Comparison of ENCODE assay signal across 8 cellular contexts in the genomic region with DNA sequence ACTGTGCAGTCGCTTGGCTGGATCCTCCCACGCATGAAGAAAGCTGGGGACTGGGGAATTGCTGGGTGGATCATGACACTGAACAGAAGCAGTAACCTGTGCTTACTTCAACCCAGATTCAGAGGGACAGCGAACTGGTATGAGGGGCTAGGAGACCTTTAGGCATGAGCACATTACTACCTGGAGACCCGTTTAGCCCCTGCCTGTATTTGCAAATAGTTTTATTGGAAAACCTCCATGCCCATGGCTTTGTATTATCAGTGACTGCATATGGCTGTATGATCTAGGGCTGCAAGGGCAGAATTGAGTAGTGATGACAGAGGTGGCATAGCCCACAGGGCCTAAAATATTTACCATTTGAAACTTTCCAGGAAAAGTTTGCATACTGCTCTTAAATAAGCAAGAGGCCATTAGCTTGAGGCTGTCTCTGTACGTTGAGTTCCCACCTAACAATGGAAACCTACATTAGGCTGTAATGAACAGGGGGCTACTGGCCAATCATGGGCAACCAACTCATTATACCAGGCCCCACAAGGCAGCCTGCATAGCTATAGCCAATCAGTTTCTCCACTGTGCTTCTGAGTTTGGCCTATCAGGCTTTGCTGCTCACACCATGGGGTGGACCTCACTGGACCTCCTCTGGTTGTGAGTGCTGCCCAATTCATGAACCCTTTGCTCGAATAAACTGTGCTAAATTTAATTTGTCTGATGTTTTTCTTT. TPM values are rescaled to one million over a fixed set of nuclear protein-coding genes. Genes with fewer than 3 reads are reported as not detected.
A peak's percentile ranks its signal among the peaks of the same experiment; 100 is the strongest.
DNase-seq lines count a peak whose midpoint lies in the region; ATAC-seq, FAIRE-seq and TF ChIP-seq lines count a peak whose summit lies in the region.

No MANE protein-coding gene starts in this region.

- H3K4me3 Mint-ChIP-seq in activated CD8-positive, alpha-beta T cell treated with anti-CD3 and anti-CD28 coated beads for 36 hours, result peak overlapping the region; percentile 61

- intact Hi-C loops in HepG2 (cut with micrococcal nuclease; ENCODE audit: unreplicated experiment), result no loop called here
- intact Hi-C loops in activated CD8-positive, alpha-beta T cell treated with anti-CD3 and anti-CD28 coated beads for 36 hours (cut with micrococcal nuclease), result no loop called here

- no peak for FAIRE-seq in HepG2 (lab: Jason Lieb, UNC)

- 47% methylated on average over 6 of the region's 6 CpGs for WGBS in liver
- WGBS in HepG2 (ENCODE audit: low lambda C conversion rate), result 38% methylated on average over 5 of the region's 6 CpGs

- no peaks in the 10 kb centered on the region for H3K36me3 Mint-ChIP-seq in activated CD8-positive, alpha-beta T cell treated with anti-CD3 and anti-CD28 coated beads for 36 hours (ENCODE audit: low read depth)

- BruUV-seq in HepG2 (replicated peaks; lab: Mats Ljungman, UMichigan), result no TSS peak

- TF ChIP-seq RAD21 in liver (IDR thresholded peaks at IDR 0.05), result no peak
- TF ChIP-seq RAD21 in HepG2 (CRISPR knock-in tag; IDR thresholded peaks at IDR 0.05), result no peak

- TF ChIP-seq CTCF in liver (IDR thresholded peaks at IDR 0.05; ENCODE audit: low read depth, low read length, missing input control), result no peak
- TF ChIP-seq CTCF in HepG2 (CRISPR knock-in tag; IDR thresholded peaks at IDR 0.05), result no peak
- TF ChIP-seq CTCF in activated CD8-positive, alpha-beta T cell treated with anti-CD3 and anti-CD28 coated beads for 36 hours (IDR thresholded peaks at IDR 0.05), result no peak

- H3K27ac ChIP-seq in liver (ENCODE audit: low read depth in 1 of 2, low read length in 2 of 2), result no peak overlapping the region
- no peak overlapping the region for H3K27ac ChIP-seq in HepG2 (ENCODE audit: extremely low read length, insufficient read depth, low read length)

- POLR2A ChIA-PET in HepG2 (lab: Yijun Ruan, JAX), result no interaction called here
- POLR2A ChIA-PET in activated CD8-positive, alpha-beta T cell treated with anti-CD3 and anti-CD28 coated beads for 36 hours (lab: Charles Lee), result no interaction called here

- H3K9me3 Mint-ChIP-seq in activated CD8-positive, alpha-beta T cell treated with anti-CD3 and anti-CD28 coated beads for 36 hours, result no peaks in the 10 kb centered on the region

- H3K9me3 ChIP-seq in liver (ENCODE audit: control insufficient read depth in 4 of 4, low read length in 3 of 4) (peaks cover 0 to 2% (median 0%) of the 10 kb centered on the region in 4 donors), HepG2 (ENCODE audit: low read length) (no peaks in the 10 kb centered on the region)

- H3K4me1 Mint-ChIP-seq in activated CD8-positive, alpha-beta T cell treated with anti-CD3 and anti-CD28 coated beads for 36 hours (ENCODE audit: low read depth), result peaks cover 15% of the 10 kb centered on the region

- no peak for TF ChIP-seq POLR2A in HepG2 (IDR thresholded peaks at IDR 0.05; ENCODE audit: insufficient read depth in 1 of 2, low read depth in 2 of 2, low read length in 2 of 2)

- H4K20me1 ChIP-seq in HepG2 (ENCODE audit: insufficient read depth, low read length), result no peaks in the 10 kb centered on the region

- CTCF ChIA-PET in HepG2 (lab: Yijun Ruan, JAX; ENCODE audit: low intra/inter-chr PET ratio, low total read pairs), result no interaction called here
- CTCF ChIA-PET in activated CD8-positive, alpha-beta T cell treated with anti-CD3 and anti-CD28 coated beads for 36 hours (lab: Charles Lee), result interaction anchor here (0.9 to 2.0 kb wide), 4 partner anchors 10 to 146 kb away, joined by 3 to 5 read pairs (median 4); no protein-coding TSS in a partner anchor

- H3K79me2 ChIP-seq in HepG2 (ENCODE audit: insufficient read depth, low read length), result no peaks in the 10 kb centered on the region

- in situ Hi-C loops in HepG2 (cut with HindIII; ENCODE audit: extremely low pct_ligation_motif_present, low pct_unique_long_range_greater_than_20kb), result no loop called here

- H3K36me3 ChIP-seq in liver (ENCODE audit: control insufficient read depth in 4 of 4, insufficient read depth in 3 of 4, low read depth in 1 of 4, low read length in 3 of 4) (no peaks in the 10 kb centered on the region), HepG2 (replicated peaks in 1 of 2; ENCODE audit: control insufficient read depth in 1 of 2, insufficient read depth in 2 of 2, low read length in 2 of 2) (no peaks in the 10 kb centered on the region)

- no peak for ATAC-seq in HepG2
- ATAC-seq in activated CD8-positive, alpha-beta T cell treated with anti-CD3 and anti-CD28 coated beads for 36 hours, result peak; percentile 10
- peak; percentile 19 for ATAC-seq in left lobe of liver
- no peak for ATAC-seq in GM21528 (IDR thresholded peaks at IDR 0.05; ENCODE audit: low FRiP score, unreplicated experiment)
- no peak for ATAC-seq in GM18511 (IDR thresholded peaks at IDR 0.05; ENCODE audit: unreplicated experiment)

- no peak overlapping the region for H3K4me2 ChIP-seq in HepG2 (ENCODE audit: low read depth, low read length)

- no peak overlapping the region for H2AFZ ChIP-seq in HepG2 (ENCODE audit: low read length)

- H3K27me3 Mint-ChIP-seq in activated CD8-positive, alpha-beta T cell treated with anti-CD3 and anti-CD28 coated beads for 36 hours, result peaks cover 42% of the 10 kb centered on the region

- H3K9ac ChIP-seq in liver (ENCODE audit: low read depth in 1 of 2, low read length in 2 of 2), result no peak overlapping the region
- H3K9ac ChIP-seq in HepG2 (ENCODE audit: insufficient read depth, low read depth, low read length), result no peak overlapping the region

- DNase-seq in HepG2 (ENCODE audit: low spot score), result no peak
- no peak for DNase-seq in activated CD8-positive, alpha-beta T cell treated with anti-CD3 and anti-CD28 coated beads for 36 hours
- DNase-seq in left lobe of liver (ENCODE audit: low spot score), result no peak
- no peak for DNase-seq in Ammon's horn (ENCODE audit: low spot score)
- no peak for DNase-seq in ureter (ENCODE audit: low spot score)

- H3K4me1 ChIP-seq in liver (ENCODE audit: control insufficient read depth in 4 of 4, insufficient read depth in 4 of 4, low read length in 3 of 4) (peaks cover 5 to 13% (median 9%) of the 10 kb centered on the region in 4 donors), HepG2 (ENCODE audit: insufficient read depth, low read length) (no peaks in the 10 kb centered on the region)

- TF ChIP-seq EP300 in HepG2 (IDR thresholded peaks at IDR 0.05; ENCODE audit: low read depth in 2 of 2, low read length in 2 of 2), result no peak
- TF ChIP-seq EP300 in HepG2 (CRISPR knock-in tag; IDR thresholded peaks at IDR 0.05; ENCODE audit: borderline replicate concordance), result no peak

- H3K4me3 ChIP-seq in liver (ENCODE audit: low read depth in 1 of 3, low read length in 3 of 3), result peak overlapping the region in 2 of 3 donors; percentile 6 to 57
- H3K4me3 ChIP-seq in HepG2 (replicated peaks in 1 of 3; ENCODE audit: insufficient read depth in 1 of 3, low read depth in 2 of 3, low read length in 3 of 3), result no peak overlapping the region

- H3K27me3 ChIP-seq in liver (ENCODE audit: control insufficient read depth in 4 of 4, insufficient read depth in 4 of 4, low read length in 3 of 4) (peaks cover 0 to 11% (median 6%) of the 10 kb centered on the region in 4 donors), HepG2 (ENCODE audit: control insufficient read depth in 1 of 2, insufficient read depth in 2 of 2, low read length in 2 of 2) (peaks cover 0 to 19% of the 10 kb centered on the region in 2 experiments; a peak in 2 of 5 replicates)

- no peak overlapping the region for H3K27ac Mint-ChIP-seq in activated CD8-positive, alpha-beta T cell treated with anti-CD3 and anti-CD28 coated beads for 36 hours

TF ChIP-seq in liver, 16 proteins besides CTCF, POLR2A, EP300 and RAD21 (continues in another document):
- TF ChIP-seq NR2F2 (IDR thresholded peaks at IDR 0.05) (no peak), JUND (IDR thresholded peaks at IDR 0.05) (no peak), FOXA1 (IDR thresholded peaks at IDR 0.05) (no peak), TAF1 (conservative IDR thresholded peaks at IDR 0.05) (no peak)

TF ChIP-seq in HepG2, 621 proteins besides CTCF, POLR2A, EP300 and RAD21 (continues in another document):
- no peak for TF ChIP-seq HOXA5 (CRISPR knock-in tag; IDR thresholded peaks at IDR 0.05)
- TF ChIP-seq ZNF761 (CRISPR knock-in tag; conservative IDR thresholded peaks at IDR 0.05), result no peak

RNA-seq across cellular contexts. Expression of gene ST8SIA6, which starts 0.6 kb away (rescaled TPM):
- total RNA-seq in liver (1 to 10 TPM; 1.5 to 5.8 TPM), HepG2 (2016; rRNA removed; fragmentation: Illumina TruSeq; extraction: Trizol) (not detected in 2 replicates), left lobe of liver (1.8 TPM), ureter (0.73 TPM)
- polyA plus RNA-seq in liver (under 1 TPM; 0.53 to 0.54 TPM), HepG2 (2011; rRNA removed) (not detected in 2 replicates)
- total RNA-seq in HepG2 (2016; cell fraction: cytosol; rRNA removed; fragmentation: Illumina TruSeq; extraction: Trizol; ENCODE audit: low read depth), result not detected in 2 replicates
- total RNA-seq in HepG2 (2016; cell fraction: insoluble cytoplasmic fraction; rRNA removed; fragmentation: Illumina TruSeq; extraction: Trizol), result not detected in 2 replicates
- total RNA-seq in HepG2 (2016; cell fraction: membrane; rRNA removed; fragmentation: Illumina TruSeq; extraction: Trizol), result not detected in 2 replicates
- total RNA-seq in HepG2 (2016; cell fraction: nucleus; rRNA removed; fragmentation: Illumina TruSeq; extraction: Trizol), result not detected in 2 replicates
- polyA plus RNA-seq in HepG2 (2011; cell fraction: cytosol; rRNA removed), result not detected in 2 replicates
- not detected in 2 replicates for polyA plus RNA-seq in HepG2 (2011; cell fraction: nucleus; rRNA removed)
- polyA plus RNA-seq in HepG2 (2012), result not detected in 2 replicates
- not detected in 2 replicates for polyA plus RNA-seq in HepG2 (2016; cell fraction: cytosol; fragmentation: Illumina TruSeq; extraction: Trizol; ENCODE audit: low read depth)
- polyA plus RNA-seq in HepG2 (2016; cell fraction: insoluble cytoplasmic fraction; fragmentation: Illumina TruSeq; extraction: Trizol; ENCODE audit: low read depth), result not detected in 2 replicates
- polyA plus RNA-seq in HepG2 (2016; cell fraction: membrane; fragmentation: Illumina TruSeq; extraction: Trizol; ENCODE audit: low read depth), result not detected in 2 replicates
- not detected in 2 replicates for polyA plus RNA-seq in HepG2 (2016; cell fraction: nucleus; fragmentation: Illumina TruSeq; extraction: Trizol; ENCODE audit: insufficient read depth, low read depth)
- not detected in 2 replicates for polyA minus RNA-seq in HepG2 (2011; rRNA and poly(A)+ RNA removed; ENCODE audit: low replicate concordance)
- polyA minus RNA-seq in HepG2 (2011; cell fraction: cytosol; rRNA and poly(A)+ RNA removed), result not detected in 2 replicates
- polyA minus RNA-seq in HepG2 (2011; cell fraction: nucleus; rRNA and poly(A)+ RNA removed), result not detected in 2 replicates
- not detected for total RNA-seq in activated CD8-positive, alpha-beta T cell treated with anti-CD3 and anti-CD28 coated beads for 36 hours

Comparison
In these comparisons a context has a peak if more than half of its experiments do, and no peak if none do; other contexts are left out.
1. H3K4me3 ChIP-seq: peak in liver (2 of 3); none in HepG2 (0 of 3).
2. ATAC-seq: peak in activated CD8-positive, alpha-beta T cell treated with anti-CD3 and anti-CD28 coated beads for 36 hours (single experiment) and left lobe of liver (single experiment); none in HepG2 (single experiment), GM21528 (single experiment) and GM18511 (single experiment).